Comparison of ENCODE assay signal across 10 cellular contexts in the genomic region with DNA sequence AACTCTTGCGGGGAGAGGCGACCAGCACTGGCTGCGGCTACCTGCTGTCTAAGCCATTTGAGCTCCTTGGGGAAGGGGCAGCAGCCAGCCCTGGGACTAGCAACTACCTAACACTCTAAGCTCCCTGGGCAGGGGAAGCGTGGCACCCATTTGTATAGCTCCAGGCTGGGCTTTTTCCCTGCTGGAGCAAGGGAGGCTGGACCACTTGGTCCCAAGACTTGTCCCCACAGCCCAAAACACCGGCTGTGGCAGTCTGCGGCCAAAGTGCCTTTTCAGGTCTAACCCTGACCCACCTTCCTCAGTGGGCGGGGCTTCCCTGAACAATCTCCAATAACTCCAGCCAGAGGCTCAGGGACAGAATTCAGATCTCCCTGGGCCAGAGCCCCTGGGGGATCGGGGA.
"Had no signal": no experiment of that assay in that cellular context is flagged by ENCODE, and none has a peak within 500 bp of the region (broad histone marks: within the 10 kb centered on the region; RNA-seq: fewer than 3 reads in every experiment).

No MANE protein-coding gene starts in this region.

- H3K27ac ChIP-seq: GM23248 had no signal

- DNase-seq: GM23248, GOT3, H7, H9, HCEC 1CT, HFFc6 had no signal

- H3K9ac ChIP-seq: GM23248 had no signal

- FAIRE-seq: H1, H54 had no signal

- H3K4me1 ChIP-seq: HAP-1 had no signal

- H3K4me2 ChIP-seq: GM23338 had no signal

- H3K36me3 ChIP-seq: HAP-1 had no signal

- H3K27ac Mint-ChIP-seq: GM23338, H9, HFFc6 had no signal

- H3K9me3 ChIP-seq: HAP-1 had no signal

- H3K4me3 Mint-ChIP-seq: GM23338, H9, HFFc6 had no signal

- H2AFZ ChIP-seq: GM23248, GM23338 had no signal

- H3K4me3 ChIP-seq: GM23248, GM23338, HAP-1 had no signal
